In the genomic region with DNA sequence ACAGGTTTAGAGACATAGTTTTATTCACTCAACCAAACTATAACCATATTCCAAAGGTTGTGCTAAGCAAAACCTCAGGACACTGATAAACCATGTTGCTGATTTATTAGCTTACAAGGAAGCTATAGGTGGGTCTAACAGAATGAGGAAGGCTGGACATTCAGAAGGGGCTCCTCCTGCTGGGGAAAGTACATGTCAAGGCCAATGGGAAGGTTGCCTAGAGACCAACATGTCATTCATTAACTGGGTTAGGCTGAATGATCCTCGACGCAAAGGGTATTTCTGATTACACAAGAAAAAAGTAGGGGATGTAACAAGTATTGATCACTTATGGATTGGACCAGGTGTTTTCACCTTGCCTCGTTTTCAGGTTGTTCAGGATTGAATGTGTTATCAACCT, we compare ENCODE assay signal across 2 cellular contexts.
TF ChIP-seq lines count a peak whose summit lies in the region.

No MANE protein-coding gene starts in this region.

TF ChIP-seq in HCT116, 20 proteins besides CTCF, POLR2A, EP300 and RAD21:
- TF ChIP-seq JUND (IDR thresholded peaks at IDR 0.05) (no peak), CBX3 (IDR thresholded peaks at IDR 0.05; ENCODE audit: low read depth) (no peak), ZFX (IDR thresholded peaks at IDR 0.05) (no peak), FOSL1 (IDR thresholded peaks at IDR 0.05; ENCODE audit: low read depth) (no peak), EZH2phosphoT487 (IDR thresholded peaks at IDR 0.05; ENCODE audit: borderline replicate concordance) (no peak), EZH2 (IDR thresholded peaks at IDR 0.05) (no peak)
- TF ChIP-seq, protein P1, sequence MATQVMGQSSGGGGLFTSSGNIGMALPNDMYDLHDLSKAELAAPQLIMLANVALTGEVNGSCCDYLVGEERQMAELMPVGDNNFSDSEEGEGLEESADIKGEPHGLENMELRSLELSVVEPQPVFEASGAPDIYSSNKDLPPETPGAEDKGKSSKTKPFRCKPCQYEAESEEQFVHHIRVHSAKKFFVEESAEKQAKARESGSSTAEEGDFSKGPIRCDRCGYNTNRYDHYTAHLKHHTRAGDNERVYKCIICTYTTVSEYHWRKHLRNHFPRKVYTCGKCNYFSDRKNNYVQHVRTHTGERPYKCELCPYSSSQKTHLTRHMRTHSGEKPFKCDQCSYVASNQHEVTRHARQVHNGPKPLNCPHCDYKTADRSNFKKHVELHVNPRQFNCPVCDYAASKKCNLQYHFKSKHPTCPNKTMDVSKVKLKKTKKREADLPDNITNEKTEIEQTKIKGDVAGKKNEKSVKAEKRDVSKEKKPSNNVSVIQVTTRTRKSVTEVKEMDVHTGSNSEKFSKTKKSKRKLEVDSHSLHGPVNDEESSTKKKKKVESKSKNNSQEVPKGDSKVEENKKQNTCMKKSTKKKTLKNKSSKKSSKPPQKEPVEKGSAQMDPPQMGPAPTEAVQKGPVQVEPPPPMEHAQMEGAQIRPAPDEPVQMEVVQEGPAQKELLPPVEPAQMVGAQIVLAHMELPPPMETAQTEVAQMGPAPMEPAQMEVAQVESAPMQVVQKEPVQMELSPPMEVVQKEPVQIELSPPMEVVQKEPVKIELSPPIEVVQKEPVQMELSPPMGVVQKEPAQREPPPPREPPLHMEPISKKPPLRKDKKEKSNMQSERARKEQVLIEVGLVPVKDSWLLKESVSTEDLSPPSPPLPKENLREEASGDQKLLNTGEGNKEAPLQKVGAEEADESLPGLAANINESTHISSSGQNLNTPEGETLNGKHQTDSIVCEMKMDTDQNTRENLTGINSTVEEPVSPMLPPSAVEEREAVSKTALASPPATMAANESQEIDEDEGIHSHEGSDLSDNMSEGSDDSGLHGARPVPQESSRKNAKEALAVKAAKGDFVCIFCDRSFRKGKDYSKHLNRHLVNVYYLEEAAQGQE (IDR thresholded peaks at IDR 0.05; ENCODE audit: low read depth): no peak
- TF ChIP-seq, protein P2, sequence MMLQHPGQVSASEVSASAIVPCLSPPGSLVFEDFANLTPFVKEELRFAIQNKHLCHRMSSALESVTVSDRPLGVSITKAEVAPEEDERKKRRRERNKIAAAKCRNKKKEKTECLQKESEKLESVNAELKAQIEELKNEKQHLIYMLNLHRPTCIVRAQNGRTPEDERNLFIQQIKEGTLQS (IDR thresholded peaks at IDR 0.05): no peak

TF ChIP-seq in K562, 482 proteins besides CTCF, POLR2A, EP300 and RAD21:
- TF ChIP-seq RFX1 (IDR thresholded peaks at IDR 0.05) (peak; percentile 60), ZBED1 (IDR thresholded peaks at IDR 0.05) (no peak)
- TF ChIP-seq, protein P3, sequence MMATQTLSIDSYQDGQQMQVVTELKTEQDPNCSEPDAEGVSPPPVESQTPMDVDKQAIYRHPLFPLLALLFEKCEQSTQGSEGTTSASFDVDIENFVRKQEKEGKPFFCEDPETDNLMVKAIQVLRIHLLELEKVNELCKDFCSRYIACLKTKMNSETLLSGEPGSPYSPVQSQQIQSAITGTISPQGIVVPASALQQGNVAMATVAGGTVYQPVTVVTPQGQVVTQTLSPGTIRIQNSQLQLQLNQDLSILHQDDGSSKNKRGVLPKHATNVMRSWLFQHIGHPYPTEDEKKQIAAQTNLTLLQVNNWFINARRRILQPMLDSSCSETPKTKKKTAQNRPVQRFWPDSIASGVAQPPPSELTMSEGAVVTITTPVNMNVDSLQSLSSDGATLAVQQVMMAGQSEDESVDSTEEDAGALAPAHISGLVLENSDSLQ (IDR thresholded peaks at IDR 0.05): peak; percentile 54; the same call in 1 of the 2 replicates
